Comparison of ENCODE assay signal across 8 cellular contexts in genomic region chr10:5291501-5292195, GRCh38.
DNase-seq lines count a peak whose midpoint lies in the region; ATAC-seq, FAIRE-seq and TF ChIP-seq lines count a peak whose summit lies in the region.

No MANE protein-coding gene starts in this region.

- H3K4me1 ChIP-seq in H9 (ENCODE audit: insufficient read depth, low read length) (no peaks in the 10 kb centered on the region), heart left ventricle (peaks cover 0 to 48% (median 14%) of the 10 kb centered on the region in 12 donors)

- no peak overlapping the region for H3K4me3 Mint-ChIP-seq in H9

- H4K20me1 ChIP-seq in H9 (ENCODE audit: control insufficient read depth, insufficient read depth, insufficient read length), result no peaks in the 10 kb centered on the region

- TF ChIP-seq POLR2A in heart left ventricle (IDR thresholded peaks at IDR 0.05), result peak in 1 of 2 donors; percentile 15

- H3K27me3 ChIP-seq in H9 (ENCODE audit: insufficient read depth, low read length), result no peaks in the 10 kb centered on the region
- H3K27me3 ChIP-seq in heart left ventricle, result no peaks in the 10 kb centered on the region
- peaks cover 10% of the 10 kb centered on the region for H3K27me3 ChIP-seq in WERI-Rb-1 (ENCODE audit: insufficient read depth, low read depth, severe bottlenecking)

- H3K36me3 ChIP-seq in heart left ventricle (no peaks in the 10 kb centered on the region), WERI-Rb-1 (no peaks in the 10 kb centered on the region)

- peaks cover 0 to 8% (median 8%) of the 10 kb centered on the region in 3 experiments; a peak in 4 of 7 replicates for H3K36me3 Mint-ChIP-seq in H9 (ENCODE audit: insufficient read depth in 1 of 3, low read depth in 3 of 3)

- WGBS in H9 (ENCODE audit: extremely low coverage, insufficient read length, low lambda C conversion rate), result no CpG with 5 or more reads among the region's 13 CpGs
- WGBS in heart left ventricle, 4 donors, result 53 to 60% (median 57%) methylated on average over 13 of the region's 13 CpGs

- H3K4me1 Mint-ChIP-seq in H9, result peaks cover 17 to 21% of the 10 kb centered on the region in 2 experiments

- H3K27ac ChIP-seq in H9 (ENCODE audit: insufficient read length, low read depth, low read length) (no peak overlapping the region), heart left ventricle (peak overlapping the region; percentile 67 to 92 (median 79)), WERI-Rb-1 (no peak overlapping the region)

- no peak overlapping the region for H2AK5ac ChIP-seq in H9 (ENCODE audit: insufficient read length, low read length)

- H3K23me2 ChIP-seq in H9 (ENCODE audit: insufficient read length, low read depth, low read length, poor library complexity, severe bottlenecking), result no peaks in the 10 kb centered on the region

- ATAC-seq in heart left ventricle (peak; percentile 89 to 95 (median 92)), GM21526 (IDR thresholded peaks at IDR 0.05; ENCODE audit: low FRiP score, unreplicated experiment) (no peak)

- H2BK12ac ChIP-seq in H9 (ENCODE audit: insufficient read length, low read depth, low read length), result no peak overlapping the region

- intact Hi-C loops in heart left ventricle (cut with DNase I), result loop anchor here in 2 of 10 donors (10.0 kb wide), 2 partner anchors 93 to 197 kb away; partner anchors contain the start of gene AKR1C3 (in 1 of the 2)

- H3K9me3 Mint-ChIP-seq in H9, result peaks cover 12 to 48% of the 10 kb centered on the region in 2 experiments

- H2AFZ ChIP-seq in H9 (ENCODE audit: low read length), result peak overlapping the region; percentile 10

- H3K23ac ChIP-seq in H9 (ENCODE audit: insufficient read length, low read depth, low read length), result no peak overlapping the region

- no peak overlapping the region for H3K18ac ChIP-seq in H9 (ENCODE audit: insufficient read length, low read depth, low read length)

- H3K79me2 ChIP-seq in H9 (ENCODE audit: insufficient read depth, low read length), result no peaks in the 10 kb centered on the region

- H4K91ac ChIP-seq in H9 (ENCODE audit: insufficient read length, low read depth, low read length), result no peak overlapping the region

- H3K9me3 ChIP-seq in H9 (ENCODE audit: control insufficient read depth, low read depth, low read length) (no peaks in the 10 kb centered on the region), heart left ventricle (no peaks in the 10 kb centered on the region), WERI-Rb-1 (ENCODE audit: severe bottlenecking) (no peaks in the 10 kb centered on the region)

- H3T11ph ChIP-seq in H9 (ENCODE audit: low read length), result no peak overlapping the region

- H2BK20ac ChIP-seq in H9 (ENCODE audit: low read depth, low read length, poor library complexity, severe bottlenecking), result no peak overlapping the region

- H3K27ac Mint-ChIP-seq in H9, result peak overlapping the region in 2 of 3 experiments; percentile 33 to 66; a peak in 3 of 7 replicates

- TF ChIP-seq CTCF in H9 (conservative IDR thresholded peaks at IDR 0.05), result no peak
- no peak for TF ChIP-seq CTCF in heart left ventricle (IDR thresholded peaks at IDR 0.05)
- TF ChIP-seq CTCF in WERI-Rb-1 (IDR thresholded peaks at IDR 0.05; ENCODE audit: low read depth, low read length), result no peak

- no peak overlapping the region for H3K56ac ChIP-seq in H9 (ENCODE audit: insufficient read length, low read depth, low read length)

- H3K14ac ChIP-seq in H9 (ENCODE audit: insufficient read depth, low read length), result no peak overlapping the region; the same call in 1 of the 2 replicates

- H2BK120ac ChIP-seq in H9 (ENCODE audit: low read depth, low read length, poor library complexity, severe bottlenecking), result no peak overlapping the region

- H3K27me3 Mint-ChIP-seq in H9 (ENCODE audit: low read depth), result no peaks in the 10 kb centered on the region; the same call in 1 of the 2 replicates

- no peak for DNase-seq in H9
- peak; percentile 17 for DNase-seq in RCC 7860 (ENCODE audit: low spot score)
- peak; percentile 53 for DNase-seq in activated naive CD4-positive, alpha-beta T cell treated with Interleukin-2 at 50 U/mL for 16 hours
- DNase-seq in heart left ventricle, result peak; percentile 41 to 76 (median 58)
- DNase-seq in stimulated activated CD4-positive, alpha-beta T cell treated with anti-CD3 and anti-CD28 coated beads, Interleukin-15, amount 100 ng/mL, for 24 hours, result peak; percentile 69
- no peak for DNase-seq in NCI-H446 (lab: John Stamatoyannopoulos, UW)
- DNase-seq in WERI-Rb-1, result no peak

- no peak for FAIRE-seq in RCC 7860 (lab: Jason Lieb, UNC)

- H3K9ac ChIP-seq in H9 (ENCODE audit: extremely low read depth, insufficient read length, low read length), result no peak overlapping the region

- H3K4me3 ChIP-seq in heart left ventricle, result peak overlapping the region in 1 of 12 donors; percentile 31
- no peak overlapping the region for H3K4me3 ChIP-seq in WERI-Rb-1 (ENCODE audit: low read depth, low read length)

- H2BK15ac ChIP-seq in H9 (ENCODE audit: low read depth, low read length), result no peak overlapping the region

- no peak overlapping the region for H3K4ac ChIP-seq in H9 (ENCODE audit: low read depth, low read length)

- no peak overlapping the region for H4K5ac ChIP-seq in H9 (ENCODE audit: insufficient read length, low read depth, low read length)

- H4K8ac ChIP-seq in H9 (replicated peaks; ENCODE audit: insufficient read length, low read depth, low read length), result no peak overlapping the region

- no peak overlapping the region for H3K4me2 ChIP-seq in H9 (ENCODE audit: insufficient read depth, insufficient read length, low read length)

- no peaks in the 10 kb centered on the region for H3K79me1 ChIP-seq in H9 (ENCODE audit: insufficient read depth, low read depth, low read length, poor library complexity, severe bottlenecking)

- H2BK5ac ChIP-seq in H9 (ENCODE audit: insufficient read length, low read length), result no peak overlapping the region

Comparison
In these comparisons a context has a peak if more than half of its experiments do, and no peak if none do; other contexts are left out.
1. DNase-seq: peak in RCC 7860 (single experiment), activated naive CD4-positive, alpha-beta T cell treated with Interleukin-2 at 50 U/mL for 16 hours (single experiment), heart left ventricle (5 of 5) and stimulated activated CD4-positive, alpha-beta T cell treated with anti-CD3 and anti-CD28 coated beads, Interleukin-15, amount 100 ng/mL, for 24 hours (single experiment); none in H9 (single experiment), NCI-H446 (0 of 2) and WERI-Rb-1 (single experiment).
2. H3K27ac ChIP-seq: peak in heart left ventricle (12 of 12); none in H9 (single experiment) and WERI-Rb-1 (single experiment).